In genomic region chr2:236503583-236503982, GRCh38 we compare ENCODE assay signal across 14 cellular contexts.
DNase-seq lines count a peak whose midpoint lies in the region; ATAC-seq and TF ChIP-seq lines count a peak whose summit lies in the region.
"Had no signal": no experiment of that assay in that cellular context is flagged by ENCODE, and none has a peak within 500 bp of the region (broad histone marks: within the 10 kb centered on the region; RNA-seq: fewer than 3 reads in every experiment).

No MANE protein-coding gene starts in this region.

- no peak for TF ChIP-seq POLR2A in upper lobe of left lung (IDR thresholded peaks at IDR 0.05)

- ATAC-seq in Right ventricle myocardium superior (ENCODE audit: poor library complexity) (no peak), upper lobe of left lung (ENCODE audit: low FRiP score in 2 of 2) (peak; percentile 27 to 52), GM21367 (IDR thresholded peaks at IDR 0.05; ENCODE audit: unreplicated experiment) (no peak)

- H3K9me3 ChIP-seq in left ventricle myocardium inferior (replicated peaks) (no peaks in the 10 kb centered on the region), upper lobe of left lung (no peaks in the 10 kb centered on the region)
- H3K9me3 ChIP-seq: HAP-1 had no signal

- H3K4me1 ChIP-seq in left ventricle myocardium inferior (peaks cover 6% of the 10 kb centered on the region), upper lobe of left lung (peaks cover 0 to 10% (median 3%) of the 10 kb centered on the region in 4 donors)
- H3K4me1 ChIP-seq: HAP-1 had no signal

- H3K27me3 ChIP-seq in left ventricle myocardium inferior (ENCODE audit: low read depth) (peaks cover 30% of the 10 kb centered on the region), upper lobe of left lung (peaks cover 0 to 7% (median 0%) of the 10 kb centered on the region in 4 donors)
- H3K27me3 ChIP-seq: BLaER1 treated with 17β-estradiol and CSF1 and Interleukin-3, amounts not matched to agents 10 nM and 100 nM had no signal

- DNase-seq in left ventricle myocardium inferior (peak; percentile 24), Right ventricle myocardium superior (no peak), cerebellar cortex (ENCODE audit: low spot score) (peak; percentile 1), midbrain (lab: John Stamatoyannopoulos, UW) (peak; percentile 23), upper lobe of left lung (peak in 1 of 2 donors; percentile 70), DMS 273 (lab: John Stamatoyannopoulos, UW; ENCODE audit: unreplicated experiment) (no peak)
- DNase-seq: 8988T, AML-193, DMS 273 treated with DMSO at 0.1 percent for 48 hours had no signal

- no peak for TF ChIP-seq EP300 in upper lobe of left lung (IDR thresholded peaks at IDR 0.05)

- no peaks in the 10 kb centered on the region for H3K36me3 ChIP-seq in left ventricle myocardium inferior
- H3K36me3 ChIP-seq in upper lobe of left lung: no peaks in the 10 kb centered on the region
- H3K36me3 ChIP-seq: BLaER1 treated with 17β-estradiol and CSF1 and Interleukin-3, amounts not matched to agents 10 nM and 100 nM; HAP-1 had no signal

- TF ChIP-seq CTCF in left ventricle myocardium inferior (IDR thresholded peaks at IDR 0.05; ENCODE audit: borderline replicate concordance): no peak
- TF ChIP-seq CTCF in upper lobe of left lung (IDR thresholded peaks at IDR 0.05): no peak

- intact Hi-C loops in left ventricle myocardium inferior (cut with micrococcal nuclease): no loop called here
- intact Hi-C loops in Right ventricle myocardium superior (cut with DNase I): no loop called here

- WGBS in upper lobe of left lung, 2 donors: 80 to 84% methylated on average over 13 of the region's 13 CpGs

- H3K4me3 ChIP-seq in left ventricle myocardium inferior (no peak overlapping the region), upper lobe of left lung (no peak overlapping the region)
- H3K4me3 ChIP-seq: BLaER1 treated with 17β-estradiol and CSF1 and Interleukin-3, amounts not matched to agents 10 nM and 100 nM; GM12878; GM23338; HAP-1 had no signal

- no peak overlapping the region for H3K27ac ChIP-seq in left ventricle myocardium inferior (replicated peaks)
- H3K27ac ChIP-seq in upper lobe of left lung: no peak overlapping the region
- H3K27ac ChIP-seq: BLaER1 treated with 17β-estradiol and CSF1 and Interleukin-3, amounts not matched to agents 10 nM and 100 nM had no signal

Comparison
In these comparisons a context has a peak if more than half of its experiments do, and no peak if none do; other contexts are left out.
1. DNase-seq: peak in left ventricle myocardium inferior (single experiment), cerebellar cortex (single experiment) and midbrain (single experiment); none in Right ventricle myocardium superior (single experiment) and DMS 273 (single experiment).
2. ATAC-seq: peak in upper lobe of left lung (2 of 2); none in Right ventricle myocardium superior (single experiment) and GM21367 (single experiment).